Comparison of ENCODE assay signal across 2 cellular contexts in the genomic region with DNA sequence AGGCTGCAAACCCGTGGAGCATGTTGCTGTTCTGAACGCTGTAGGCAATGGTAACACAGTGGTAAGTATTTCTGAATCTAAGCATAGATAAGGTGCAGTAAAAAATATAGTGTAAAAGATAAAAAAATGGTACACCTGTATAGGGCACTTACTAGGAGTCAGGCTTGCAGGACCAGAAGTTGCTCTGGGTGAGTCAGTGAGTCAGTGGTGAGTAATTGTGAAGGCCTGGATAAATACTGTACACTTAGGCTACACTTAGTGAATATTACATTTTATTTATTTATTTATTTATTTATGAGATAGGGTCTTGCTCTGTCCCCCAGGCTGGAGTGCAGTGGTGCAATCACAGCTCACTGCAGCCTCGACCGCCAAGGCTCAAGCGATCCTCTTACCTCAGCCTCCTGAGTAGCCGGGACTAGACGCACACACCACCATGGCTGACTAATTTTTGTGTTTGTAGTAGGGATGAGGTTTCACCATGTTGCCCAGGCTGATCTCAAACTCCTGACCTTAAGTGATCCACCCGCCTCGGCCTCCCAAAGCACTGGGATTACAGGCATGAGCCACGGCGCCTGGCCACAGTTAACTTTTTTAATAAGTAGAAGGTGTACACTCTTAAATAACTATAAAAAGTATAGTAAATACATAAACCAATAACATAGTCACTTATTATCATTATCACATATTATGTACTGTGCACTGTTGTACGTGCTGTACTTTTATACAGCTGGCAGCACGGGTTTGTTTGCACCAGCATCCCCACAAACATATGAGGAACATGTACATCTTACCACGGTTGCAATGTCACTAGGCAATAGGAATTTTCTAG.
TF ChIP-seq lines count a peak whose summit lies in the region.

No MANE protein-coding gene starts in this region.

TF ChIP-seq in A549, 52 proteins besides CTCF, POLR2A, EP300 and RAD21:
- TF ChIP-seq, protein P1, sequence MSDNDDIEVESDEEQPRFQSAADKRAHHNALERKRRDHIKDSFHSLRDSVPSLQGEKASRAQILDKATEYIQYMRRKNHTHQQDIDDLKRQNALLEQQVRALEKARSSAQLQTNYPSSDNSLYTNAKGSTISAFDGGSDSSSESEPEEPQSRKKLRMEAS (IDR thresholded peaks at IDR 0.05), result no peak
- TF ChIP-seq HDAC2 (IDR thresholded peaks at IDR 0.05) (no peak), MAFK (IDR thresholded peaks at IDR 0.05; ENCODE audit: partially characterized antibody) (no peak), ESRRA (IDR thresholded peaks at IDR 0.05; ENCODE audit: borderline replicate concordance, low read length) (no peak), HEYL (CRISPR knock-in tag; IDR thresholded peaks at IDR 0.05) (no peak), SMC3 (IDR thresholded peaks at IDR 0.05) (no peak), KDM5A (IDR thresholded peaks at IDR 0.05) (no peak), CBX2 (IDR thresholded peaks at IDR 0.05; ENCODE audit: borderline replicate concordance, low read depth) (no peak), KDM1A (IDR thresholded peaks at IDR 0.05; ENCODE audit: low read depth) (no peak), NPAS2 (CRISPR knock-in tag; IDR thresholded peaks at IDR 0.05; ENCODE audit: borderline replicate concordance) (no peak), FOXS1 (CRISPR knock-in tag; IDR thresholded peaks at IDR 0.05) (no peak), FOSL2 (IDR thresholded peaks at IDR 0.05) (peak; percentile 69), FOSL2 (CRISPR knock-in tag; IDR thresholded peaks at IDR 0.05) (peak; percentile 56), TFCP2L1 (CRISPR knock-in tag; IDR thresholded peaks at IDR 0.05) (no peak), ZC3H11A (IDR thresholded peaks at IDR 0.05) (peak; percentile 48), NR3C1 (IDR thresholded peaks at IDR 0.05) (no peak), JUN (IDR thresholded peaks at IDR 0.05) (peak in 1 of 2 experiments; percentile 37; a peak in 1 of 5 replicates), CBX8 (IDR thresholded peaks at IDR 0.05) (no peak), JUNB (IDR thresholded peaks at IDR 0.05) (peak; percentile 62; the same call in 1 of the 2 replicates), HOXB5 (CRISPR knock-in tag; IDR thresholded peaks at IDR 0.05) (no peak), HOXA7 (CRISPR knock-in tag; IDR thresholded peaks at IDR 0.05) (no peak), MAZ (IDR thresholded peaks at IDR 0.05; ENCODE audit: borderline replicate concordance, low read depth, low read length) (no peak), TP53 (CRISPR knock-in tag; IDR thresholded peaks at IDR 0.05) (no peak), SREBF2 (IDR thresholded peaks at IDR 0.05) (no peak), RCOR1 (IDR thresholded peaks at IDR 0.05; ENCODE audit: low read depth, low read length) (no peak)
- TF ChIP-seq, protein P2, sequence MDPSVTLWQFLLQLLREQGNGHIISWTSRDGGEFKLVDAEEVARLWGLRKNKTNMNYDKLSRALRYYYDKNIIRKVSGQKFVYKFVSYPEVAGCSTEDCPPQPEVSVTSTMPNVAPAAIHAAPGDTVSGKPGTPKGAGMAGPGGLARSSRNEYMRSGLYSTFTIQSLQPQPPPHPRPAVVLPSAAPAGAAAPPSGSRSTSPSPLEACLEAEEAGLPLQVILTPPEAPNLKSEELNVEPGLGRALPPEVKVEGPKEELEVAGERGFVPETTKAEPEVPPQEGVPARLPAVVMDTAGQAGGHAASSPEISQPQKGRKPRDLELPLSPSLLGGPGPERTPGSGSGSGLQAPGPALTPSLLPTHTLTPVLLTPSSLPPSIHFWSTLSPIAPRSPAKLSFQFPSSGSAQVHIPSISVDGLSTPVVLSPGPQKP (IDR thresholded peaks at IDR 0.05; ENCODE audit: low read depth, low read length), result no peak
TF ChIP-seq in A549: peak in this region for 4.

TF ChIP-seq in IMR-90, 13 proteins besides CTCF, POLR2A, EP300 and RAD21:
- no peak for TF ChIP-seq MAFK (IDR thresholded peaks at IDR 0.05; ENCODE audit: low read depth, low read length)
- TF ChIP-seq, protein P3, sequence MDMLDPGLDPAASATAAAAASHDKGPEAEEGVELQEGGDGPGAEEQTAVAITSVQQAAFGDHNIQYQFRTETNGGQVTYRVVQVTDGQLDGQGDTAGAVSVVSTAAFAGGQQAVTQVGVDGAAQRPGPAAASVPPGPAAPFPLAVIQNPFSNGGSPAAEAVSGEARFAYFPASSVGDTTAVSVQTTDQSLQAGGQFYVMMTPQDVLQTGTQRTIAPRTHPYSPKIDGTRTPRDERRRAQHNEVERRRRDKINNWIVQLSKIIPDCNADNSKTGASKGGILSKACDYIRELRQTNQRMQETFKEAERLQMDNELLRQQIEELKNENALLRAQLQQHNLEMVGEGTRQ (IDR thresholded peaks at IDR 0.05; ENCODE audit: low read depth, low read length), result no peak
- TF ChIP-seq CHD1 (IDR thresholded peaks at IDR 0.05; ENCODE audit: low read depth, low read length), result no peak
- no peak for TF ChIP-seq MXI1 (IDR thresholded peaks at IDR 0.05; ENCODE audit: borderline replicate concordance, low read depth, low read length)
- TF ChIP-seq FOS (IDR thresholded peaks at IDR 0.05; ENCODE audit: low read depth, low read length), result 0 out of 2 replicates have a peak, but pooled peaks have one; percentile 28
